In the genomic region with DNA sequence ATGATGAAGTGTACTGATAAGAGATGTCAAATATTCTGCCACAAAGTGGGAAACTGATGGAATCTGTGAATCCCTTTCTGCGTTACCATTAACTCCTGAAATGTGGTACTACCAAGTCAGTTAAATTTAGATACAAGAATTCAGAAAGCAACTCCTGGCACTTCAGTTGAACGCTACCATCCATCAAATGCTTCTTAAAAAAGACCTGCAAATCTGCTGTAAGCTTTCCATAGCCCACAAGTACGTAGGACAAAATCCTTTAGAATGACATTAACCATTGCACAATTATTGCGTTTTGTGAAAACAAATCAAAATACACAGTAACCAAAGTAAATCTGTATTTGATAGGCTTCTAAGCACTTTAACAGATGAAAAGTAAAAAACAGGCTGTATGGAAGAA, we compare ENCODE assay signal across 21 cellular contexts. TPM values are rescaled to one million over a fixed set of nuclear protein-coding genes. Genes with fewer than 3 reads are reported as not detected.
"Had no signal": no experiment of that assay in that cellular context is flagged by ENCODE, and none has a peak within 500 bp of the region (broad histone marks: within the 10 kb centered on the region; RNA-seq: fewer than 3 reads in every experiment).

No MANE protein-coding gene starts in this region.

- ATAC-seq: activated CD4-positive, alpha-beta T cell treated with anti-CD3 and anti-CD28 coated beads for 36 hours; left colon; naive thymus-derived CD8-positive, alpha-beta T cell; pancreas; upper lobe of right lung had no signal

- H3K27ac ChIP-seq: adrenal gland, pancreas, psoas muscle, spleen, suprapubic skin, tibial artery, upper lobe of right lung had no signal

- H3K4me1 ChIP-seq: pancreas had no signal

- H3K9me3 ChIP-seq: adrenal gland, ascending aorta, pancreas, psoas muscle, spleen, suprapubic skin, tibial artery, upper lobe of right lung had no signal

- H3K4me3 ChIP-seq: adrenal gland, ascending aorta, pancreas, psoas muscle, spleen, suprapubic skin, tibial artery, upper lobe of right lung had no signal

- H3K36me3 ChIP-seq: adrenal gland, ascending aorta, pancreas, spleen, suprapubic skin, tibial artery, upper lobe of right lung had no signal

- H3K27me3 ChIP-seq: adrenal gland, ascending aorta, suprapubic skin, tibial artery, upper lobe of right lung had no signal

- DNase-seq: activated CD4-positive, alpha-beta T cell treated with anti-CD3 and anti-CD28 coated beads for 36 hours; activated CD4-positive, CD25-positive, alpha-beta regulatory T cell; activated effector memory CD4-positive, alpha-beta T cell treated with Interleukin-2 at 50 U/mL for 16 hours; activated naive CD4-positive, alpha-beta T cell treated with Interleukin-2 at 50 U/mL for 16 hours; activated naive CD8-positive, alpha-beta T cell treated with anti-CD3 and anti-CD28 coated beads for 36 hours; activated T-cell treated with anti-CD3 and anti-CD28 coated beads for 4 hours; adrenal gland; foreskin fibroblast; hippocampal formation; kidney; left colon; naive thymus-derived CD8-positive, alpha-beta T cell; pancreas; psoas muscle; spleen; stimulated activated naive CD4-positive, alpha-beta T cell; T-helper 2 cell; tibial artery; upper lobe of right lung had no signal

RNA-seq across cellular contexts. Expression of a gene that starts 5.4 kb away (rescaled TPM):
- total RNA-seq: naive thymus-derived CD8-positive, alpha-beta T cell had no signal
